27 cellular contexts compared by ENCODE assay signal in the genomic region with DNA sequence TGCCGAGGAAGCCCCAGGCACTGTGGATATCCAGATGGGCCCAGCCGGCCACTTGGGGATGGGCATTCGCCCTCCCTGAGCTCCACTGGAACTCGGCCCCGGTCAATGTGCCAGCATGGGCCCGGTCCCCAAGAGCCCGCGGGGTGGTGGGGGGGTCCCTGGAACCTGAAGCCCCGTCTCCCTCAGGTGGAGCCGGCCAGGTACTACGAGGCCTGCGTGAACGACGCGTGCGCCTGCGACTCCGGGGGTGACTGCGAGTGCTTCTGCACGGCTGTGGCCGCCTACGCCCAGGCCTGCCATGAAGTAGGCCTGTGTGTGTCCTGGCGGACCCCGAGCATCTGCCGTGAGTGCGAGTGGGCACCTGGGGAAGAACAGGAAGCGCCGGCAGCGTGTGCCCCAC. TPM values are rescaled to one million over a fixed set of nuclear protein-coding genes. Genes with fewer than 3 reads are reported as not detected.
"Had no signal": no experiment of that assay in that cellular context is flagged by ENCODE, and none has a peak within 500 bp of the region (broad histone marks: within the 10 kb centered on the region; RNA-seq: fewer than 3 reads in every experiment).

No MANE protein-coding gene starts in this region.

- H3K27me3 ChIP-seq: ascending aorta, body of pancreas, Peyer's patch had no signal

- H3K4me3 Mint-ChIP-seq: activated CD8-positive, alpha-beta memory T cell treated with anti-CD3 and anti-CD28 coated beads, Interleukin-2, amount 10 ng/mL, durations not matched to agents 7 days and 5 days; activated naive CD4-positive, alpha-beta T cell treated with anti-CD3 and anti-CD28 coated beads, Interleukin-2, amount 50 U/mL, for 24 hours; activated T-cell treated with anti-CD3 and anti-CD28 coated beads, Interleukin-2, amount 50 U/mL, for 24 hours; activated T-helper 1 cell treated with anti-CD3 and anti-CD28 coated beads, Interleukin-12 subunit alpha, Interleukin-12 subunit beta, Interleukin-2, Interleukin-4 antibody, amounts not matched to agents 30 ng/mL and 10 ng/mL and 1 ng/mL, durations not matched to agents 14 hours and 24 hours and 36 hours; T-helper 17 cell; WTC11 had no signal

- H3K9ac ChIP-seq: KMS-11 had no signal

- H3K27me3 Mint-ChIP-seq: activated CD8-positive, alpha-beta memory T cell treated with anti-CD3 and anti-CD28 coated beads, Interleukin-2, amount 10 ng/mL, durations not matched to agents 7 days and 5 days; activated naive CD4-positive, alpha-beta T cell treated with anti-CD3 and anti-CD28 coated beads, Interleukin-2, amount 50 U/mL, for 24 hours; activated T-cell treated with anti-CD3 and anti-CD28 coated beads, Interleukin-2, amount 50 U/mL, for 24 hours; T-helper 17 cell had no signal

- H3K9me3 Mint-ChIP-seq: activated naive CD4-positive, alpha-beta T cell treated with anti-CD3 and anti-CD28 coated beads, Interleukin-2, amount 50 U/mL, for 24 hours had no signal

- H3K9me3 ChIP-seq: ascending aorta, body of pancreas, Peyer's patch had no signal

- DNase-seq: activated CD4-positive, alpha-beta T cell treated with anti-CD3 and anti-CD28 coated beads for 48 hours; activated CD4-positive, alpha-beta T cell treated with anti-CD3 and anti-CD28 coated beads, Interleukin-2, amount 50 U/mL, for 4 hours; activated CD4-positive, CD25-positive, alpha-beta regulatory T cell treated with anti-CD3 and anti-CD28 coated beads, Interleukin-2, amount 50 U/mL, for 72 hours; activated CD8-positive, alpha-beta memory T cell treated with anti-CD3 and anti-CD28 coated beads, Interleukin-2, amount 10 ng/mL, durations not matched to agents 7 days and 5 days; activated effector memory CD4-positive, alpha-beta T cell treated with Interleukin-2 at 50 U/mL for 16 hours; activated naive CD4-positive, alpha-beta T cell; activated T-cell treated with anti-CD3 and anti-CD28 coated beads, Interleukin-2, amount 50 U/mL, for 24 hours; body of pancreas; NCI-H1092; NCI-H1417 treated with DMSO at 0.1 percent for 48 hours; NCI-H1694 treated with DMSO at 0.1 percent for 48 hours; NCI-H2029 treated with DMSO at 0.1 percent for 48 hours; NCI-H446; NCI-H524; Peyer's patch; SHP77 treated with DMSO at 0.1 percent for 48 hours; T-helper 9 cell had no signal

- H3K27ac Mint-ChIP-seq: activated CD8-positive, alpha-beta memory T cell treated with anti-CD3 and anti-CD28 coated beads, Interleukin-2, amount 10 ng/mL, durations not matched to agents 7 days and 5 days; activated naive CD4-positive, alpha-beta T cell treated with anti-CD3 and anti-CD28 coated beads, Interleukin-2, amount 50 U/mL, for 24 hours; activated T-cell treated with anti-CD3 and anti-CD28 coated beads, Interleukin-2, amount 50 U/mL, for 24 hours; activated T-helper 1 cell treated with anti-CD3 and anti-CD28 coated beads, Interleukin-12 subunit alpha, Interleukin-12 subunit beta, Interleukin-2, Interleukin-4 antibody, amounts not matched to agents 30 ng/mL and 10 ng/mL and 1 ng/mL, durations not matched to agents 14 hours and 24 hours and 36 hours; T-helper 17 cell; WTC11 had no signal

- H3K4me3 ChIP-seq: ascending aorta, body of pancreas, Peyer's patch had no signal

- FAIRE-seq: bronchial epithelial cell had no signal

- ATAC-seq: activated CD8-positive, alpha-beta memory T cell treated with anti-CD3 and anti-CD28 coated beads, Interleukin-2, amount 10 ng/mL, durations not matched to agents 7 days and 5 days; body of pancreas; T-helper 17 cell; WTC11 had no signal

- H3K4me1 ChIP-seq: ascending aorta, body of pancreas, Peyer's patch had no signal

- H3K4me1 Mint-ChIP-seq: activated CD8-positive, alpha-beta memory T cell treated with anti-CD3 and anti-CD28 coated beads, Interleukin-2, amount 10 ng/mL, durations not matched to agents 7 days and 5 days; activated naive CD4-positive, alpha-beta T cell treated with anti-CD3 and anti-CD28 coated beads, Interleukin-2, amount 50 U/mL, for 24 hours; T-helper 17 cell; WTC11 had no signal

- H3K27ac ChIP-seq: ascending aorta, body of pancreas, KMS-11, Peyer's patch, RWPE1 had no signal

- H3K4me2 ChIP-seq: KMS-11 had no signal

- H3K36me3 ChIP-seq: ascending aorta, Peyer's patch had no signal

RNA-seq across cellular contexts. Expression of a gene that starts 21.2 kb away (rescaled TPM):
- total RNA-seq: activated CD8-positive, alpha-beta memory T cell treated with anti-CD3 and anti-CD28 coated beads, Interleukin-2, amount 10 ng/mL, durations not matched to agents 7 days and 5 days; activated T-helper 1 cell treated with anti-CD3 and anti-CD28 coated beads, Interleukin-12 subunit alpha, Interleukin-12 subunit beta, Interleukin-2, Interleukin-4 antibody, amounts not matched to agents 30 ng/mL and 10 ng/mL and 1 ng/mL, durations not matched to agents 14 hours and 24 hours and 36 hours; MCF 10A; Peyer's patch; SK-MEL-5; T-helper 17 cell had no signal

RNA-seq across cellular contexts. Expression of a gene that starts 44.0 kb away (rescaled TPM):
- total RNA-seq: activated CD8-positive, alpha-beta memory T cell treated with anti-CD3 and anti-CD28 coated beads, Interleukin-2, amount 10 ng/mL, durations not matched to agents 7 days and 5 days; activated T-helper 1 cell treated with anti-CD3 and anti-CD28 coated beads, Interleukin-12 subunit alpha, Interleukin-12 subunit beta, Interleukin-2, Interleukin-4 antibody, amounts not matched to agents 30 ng/mL and 10 ng/mL and 1 ng/mL, durations not matched to agents 14 hours and 24 hours and 36 hours; bronchial epithelial cell; MCF 10A; T-helper 17 cell had no signal
